Comparison of ENCODE assay signal across 8 cellular contexts in the genomic region with DNA sequence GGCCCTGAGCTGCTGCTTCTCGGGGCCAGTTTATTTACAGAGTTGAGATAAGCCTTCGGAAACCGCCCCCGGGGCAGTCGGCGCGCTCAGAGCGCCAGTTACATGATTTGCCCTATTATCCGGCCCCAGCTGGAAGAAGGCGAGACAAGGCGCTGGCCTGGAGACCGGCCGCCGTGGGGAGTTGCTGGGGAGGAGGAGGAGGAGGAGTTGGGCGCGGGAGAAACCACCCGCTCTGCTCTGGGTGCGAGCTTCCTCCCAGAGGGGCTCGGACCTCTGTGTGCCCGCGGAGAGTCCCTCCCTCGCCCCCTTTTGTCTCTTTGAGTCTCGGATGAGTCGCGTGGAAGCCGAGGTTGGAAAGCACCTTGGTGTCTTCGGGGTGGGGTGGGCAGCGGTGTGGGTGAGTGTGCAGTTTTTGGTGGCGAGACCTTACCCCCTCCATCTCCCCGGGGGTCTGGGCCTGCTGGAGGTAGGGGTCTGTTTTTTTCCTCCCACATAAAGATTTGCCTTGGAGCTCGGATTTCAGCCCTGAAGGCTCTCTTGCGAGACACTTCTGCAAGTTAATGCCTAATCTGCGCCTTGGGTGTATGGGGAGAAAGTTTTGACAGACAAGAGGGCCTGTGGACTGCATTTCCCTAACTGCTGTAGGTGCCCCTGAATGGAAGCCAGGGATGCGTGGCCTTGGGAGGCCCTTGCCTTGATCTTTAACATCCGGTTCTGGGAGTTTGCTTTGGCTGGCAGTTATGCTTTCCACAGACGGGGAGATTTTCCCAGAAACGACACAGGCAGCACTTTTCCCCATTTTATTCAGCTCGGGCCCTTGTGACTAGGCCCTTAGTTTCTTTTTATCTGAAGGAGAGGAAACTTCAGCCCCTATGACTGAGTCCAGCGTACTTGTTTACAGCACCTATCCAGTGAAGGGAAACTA.
DNase-seq lines count a peak whose midpoint lies in the region; ATAC-seq and TF ChIP-seq lines count a peak whose summit lies in the region.

No MANE protein-coding gene starts in this region.

- POLR2A ChIA-PET in HEK293 (lab: Yijun Ruan, JAX), result interaction anchor here (0.5 to 2.0 kb wide), 15 partner anchors 21 to 469 kb away, joined by 3 to 14 read pairs (median 4); a partner anchor contains a TSS

- peak overlapping the region; percentile 66; the same call in 1 of the 2 replicates for H2AFZ ChIP-seq in OCI-LY3 (ENCODE audit: low read depth, low read length)

- TF ChIP-seq CTCF in HEK293 (tag by site-specific recombination; IDR thresholded peaks at IDR 0.05) (no peak), OCI-LY3 (IDR thresholded peaks at IDR 0.05; ENCODE audit: low read depth, low read length) (no peak), left ventricle myocardium inferior (IDR thresholded peaks at IDR 0.05; ENCODE audit: borderline replicate concordance) (no peak), psoas muscle (IDR thresholded peaks at IDR 0.05) (no peak)

- peaks cover 31% of the 10 kb centered on the region for H3K4me1 ChIP-seq in ES-I3 (ENCODE audit: insufficient read depth, low read length)
- peaks cover 21% of the 10 kb centered on the region for H3K4me1 ChIP-seq in HEK293 (ENCODE audit: control insufficient read depth, insufficient read depth, low read length)
- H3K4me1 ChIP-seq in OCI-LY3 (ENCODE audit: low read length), result peaks cover 55% of the 10 kb centered on the region
- peaks cover 83% of the 10 kb centered on the region for H3K4me1 ChIP-seq in left ventricle myocardium inferior
- H3K4me1 ChIP-seq in psoas muscle, result peaks cover 56% of the 10 kb centered on the region

- H3K4me3 ChIP-seq in HEK293 (ENCODE audit: low read depth, low read length) (peak overlapping the region; percentile 72), OCI-LY3 (ENCODE audit: low read length) (peak overlapping the region; percentile 98), left ventricle myocardium inferior (peak overlapping the region; percentile 80), psoas muscle (peak overlapping the region; percentile 80)

- H3K27ac ChIP-seq in HEK293 (ENCODE audit: extremely low read depth, low read depth, low read length) (peak overlapping the region; percentile 95), OCI-LY3 (ENCODE audit: low read length) (peak overlapping the region; percentile 87), left ventricle myocardium inferior (replicated peaks) (peak overlapping the region; percentile 96), psoas muscle (peak overlapping the region; percentile 92)

- H3K27me3 Mint-ChIP-seq in activated naive CD8-positive, alpha-beta T cell, result no peaks in the 10 kb centered on the region

- H3K36me3 ChIP-seq in ES-I3 (ENCODE audit: insufficient read depth, low read length) (no peaks in the 10 kb centered on the region), HEK293 (ENCODE audit: control insufficient read depth in 2 of 2, insufficient read depth in 1 of 2, low read length in 2 of 2) (no peaks in the 10 kb centered on the region), OCI-LY3 (replicated peaks; ENCODE audit: low read depth, low read length) (no peaks in the 10 kb centered on the region), left ventricle myocardium inferior (no peaks in the 10 kb centered on the region), psoas muscle (ENCODE audit: insufficient read depth in 1 of 2, low read depth in 1 of 2) (no peaks in the 10 kb centered on the region)

- H3K9ac ChIP-seq in ES-I3 (ENCODE audit: low read depth, low read length) (peak overlapping the region; percentile 87), OCI-LY3 (ENCODE audit: low read length) (peak overlapping the region; percentile 93)

- CTCF ChIA-PET in HEK293 (lab: Yijun Ruan, JAX), result interaction anchor here (0.5 to 4.8 kb wide), 12 partner anchors 14 to 1607 kb away, joined by 3 to 46 read pairs (median 3); no protein-coding TSS in a partner anchor

- DNase-seq in left ventricle myocardium inferior, result peak; percentile 48
- DNase-seq in psoas muscle, result peak; percentile 56 to 70
- no peak for DNase-seq in NK-92 treated with Interleukin-12 subunit alpha and Interleukin-12 subunit beta, amount 100 ng/mL, for 24 hours (lab: John Stamatoyannopoulos, UW)

- WGBS in psoas muscle, 3 donors, result 2 to 5% (median 2%) methylated on average over 33 to 39 of the region's 39 CpGs

- intact Hi-C loops in left ventricle myocardium inferior (cut with micrococcal nuclease), result no loop called here
- intact Hi-C loops in psoas muscle (cut with DNase I), result loop anchor here (2.0 to 5.0 kb wide), 5 partner anchors 36 to 153 kb away; no protein-coding TSS in a partner anchor

- peak overlapping the region; percentile 73 for H3K27ac Mint-ChIP-seq in activated naive CD8-positive, alpha-beta T cell

- H3K9me3 ChIP-seq in ES-I3 (ENCODE audit: control insufficient read depth, insufficient read depth, low read length) (no peaks in the 10 kb centered on the region), HEK293 (ENCODE audit: control insufficient read depth, insufficient read depth, low read depth, low read length) (no peaks in the 10 kb centered on the region), OCI-LY3 (ENCODE audit: insufficient read depth, low read length) (no peaks in the 10 kb centered on the region), left ventricle myocardium inferior (replicated peaks) (no peaks in the 10 kb centered on the region), psoas muscle (no peaks in the 10 kb centered on the region)

- no peaks in the 10 kb centered on the region for H3K9me3 Mint-ChIP-seq in activated naive CD8-positive, alpha-beta T cell (ENCODE audit: low read depth)

- H3K27me3 ChIP-seq in OCI-LY3 (ENCODE audit: low read depth, low read length), result no peaks in the 10 kb centered on the region
- H3K27me3 ChIP-seq in left ventricle myocardium inferior (ENCODE audit: low read depth), result no peaks in the 10 kb centered on the region
- H3K27me3 ChIP-seq in psoas muscle (ENCODE audit: insufficient read depth in 3 of 3, low read length in 2 of 3), result no peaks in the 10 kb centered on the region

- no peak overlapping the region for H3K4me3 Mint-ChIP-seq in activated naive CD8-positive, alpha-beta T cell

- H3K4me1 Mint-ChIP-seq in activated naive CD8-positive, alpha-beta T cell (ENCODE audit: low read depth), result peaks cover 39% of the 10 kb centered on the region

- 0 out of 2 replicates have a peak, but pooled peaks cover 2% of the 10 kb centered on the region for H4K20me1 ChIP-seq in OCI-LY3 (ENCODE audit: insufficient read depth, low read length)

- H3K36me3 Mint-ChIP-seq in activated naive CD8-positive, alpha-beta T cell, result peaks cover 2% of the 10 kb centered on the region

- ATAC-seq in psoas muscle, result peak; percentile 17 to 55 (median 48)
- no peak for ATAC-seq in GM18517 (IDR thresholded peaks at IDR 0.05; ENCODE audit: unreplicated experiment)

- H3K79me2 ChIP-seq in OCI-LY3 (ENCODE audit: low read length), result peaks cover 66% of the 10 kb centered on the region

- peak overlapping the region; percentile 100 for H3K4me2 ChIP-seq in OCI-LY3 (ENCODE audit: low read length)

TF ChIP-seq in HEK293, 187 proteins besides CTCF, POLR2A, EP300 and RAD21 (continues in another document):
- TF ChIP-seq, protein P1, sequence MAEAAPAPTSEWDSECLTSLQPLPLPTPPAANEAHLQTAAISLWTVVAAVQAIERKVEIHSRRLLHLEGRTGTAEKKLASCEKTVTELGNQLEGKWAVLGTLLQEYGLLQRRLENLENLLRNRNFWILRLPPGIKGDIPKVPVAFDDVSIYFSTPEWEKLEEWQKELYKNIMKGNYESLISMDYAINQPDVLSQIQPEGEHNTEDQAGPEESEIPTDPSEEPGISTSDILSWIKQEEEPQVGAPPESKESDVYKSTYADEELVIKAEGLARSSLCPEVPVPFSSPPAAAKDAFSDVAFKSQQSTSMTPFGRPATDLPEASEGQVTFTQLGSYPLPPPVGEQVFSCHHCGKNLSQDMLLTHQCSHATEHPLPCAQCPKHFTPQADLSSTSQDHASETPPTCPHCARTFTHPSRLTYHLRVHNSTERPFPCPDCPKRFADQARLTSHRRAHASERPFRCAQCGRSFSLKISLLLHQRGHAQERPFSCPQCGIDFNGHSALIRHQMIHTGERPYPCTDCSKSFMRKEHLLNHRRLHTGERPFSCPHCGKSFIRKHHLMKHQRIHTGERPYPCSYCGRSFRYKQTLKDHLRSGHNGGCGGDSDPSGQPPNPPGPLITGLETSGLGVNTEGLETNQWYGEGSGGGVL (tag by site-specific recombination; IDR thresholded peaks at IDR 0.05), result peak; percentile 86
- TF ChIP-seq, protein P2, sequence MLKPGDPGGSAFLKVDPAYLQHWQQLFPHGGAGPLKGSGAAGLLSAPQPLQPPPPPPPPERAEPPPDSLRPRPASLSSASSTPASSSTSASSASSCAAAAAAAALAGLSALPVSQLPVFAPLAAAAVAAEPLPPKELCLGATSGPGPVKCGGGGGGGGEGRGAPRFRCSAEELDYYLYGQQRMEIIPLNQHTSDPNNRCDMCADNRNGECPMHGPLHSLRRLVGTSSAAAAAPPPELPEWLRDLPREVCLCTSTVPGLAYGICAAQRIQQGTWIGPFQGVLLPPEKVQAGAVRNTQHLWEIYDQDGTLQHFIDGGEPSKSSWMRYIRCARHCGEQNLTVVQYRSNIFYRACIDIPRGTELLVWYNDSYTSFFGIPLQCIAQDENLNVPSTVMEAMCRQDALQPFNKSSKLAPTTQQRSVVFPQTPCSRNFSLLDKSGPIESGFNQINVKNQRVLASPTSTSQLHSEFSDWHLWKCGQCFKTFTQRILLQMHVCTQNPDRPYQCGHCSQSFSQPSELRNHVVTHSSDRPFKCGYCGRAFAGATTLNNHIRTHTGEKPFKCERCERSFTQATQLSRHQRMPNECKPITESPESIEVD (tag by site-specific recombination; IDR thresholded peaks at IDR 0.05), result no peak
- TF ChIP-seq, protein P3, sequence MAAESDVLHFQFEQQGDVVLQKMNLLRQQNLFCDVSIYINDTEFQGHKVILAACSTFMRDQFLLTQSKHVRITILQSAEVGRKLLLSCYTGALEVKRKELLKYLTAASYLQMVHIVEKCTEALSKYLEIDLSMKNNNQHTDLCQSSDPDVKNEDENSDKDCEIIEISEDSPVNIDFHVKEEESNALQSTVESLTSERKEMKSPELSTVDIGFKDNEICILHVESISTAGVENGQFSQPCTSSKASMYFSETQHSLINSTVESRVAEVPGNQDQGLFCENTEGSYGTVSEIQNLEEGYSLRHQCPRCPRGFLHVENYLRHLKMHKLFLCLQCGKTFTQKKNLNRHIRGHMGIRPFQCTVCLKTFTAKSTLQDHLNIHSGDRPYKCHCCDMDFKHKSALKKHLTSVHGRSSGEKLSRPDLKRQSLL (tag by site-specific recombination; IDR thresholded peaks at IDR 0.05), result no peak
- TF ChIP-seq MYNN (tag by site-specific recombination; IDR thresholded peaks at IDR 0.05; ENCODE audit: borderline replicate concordance) (no peak), BCL11A (tag by site-specific recombination; IDR thresholded peaks at IDR 0.05; ENCODE audit: low read depth) (no peak)
